In the genomic region with DNA sequence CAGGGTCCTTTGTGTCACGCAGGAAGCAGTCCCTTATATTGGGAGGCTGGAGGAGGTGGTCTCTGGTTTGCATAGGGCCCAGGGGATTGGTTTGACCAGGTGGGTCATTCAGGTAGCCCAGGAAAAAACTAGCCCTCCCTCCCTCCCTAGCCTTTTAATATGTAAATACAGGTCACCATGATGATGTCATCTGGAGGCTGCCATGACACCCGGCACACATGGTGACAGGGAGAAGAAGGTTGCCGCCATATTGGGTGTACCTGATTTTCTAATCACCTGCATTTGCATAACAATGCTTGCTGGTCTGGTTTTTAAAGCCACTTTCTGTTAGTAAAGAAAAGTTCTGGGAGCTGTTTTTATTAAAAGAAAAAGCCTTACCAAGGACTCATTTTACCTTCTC, we compare ENCODE assay signal across 18 cellular contexts.
A peak's percentile ranks its signal among the peaks of the same experiment; 100 is the strongest.
DNase-seq lines count a peak whose midpoint lies in the region; FAIRE-seq and TF ChIP-seq lines count a peak whose summit lies in the region.
"Had no signal": no experiment of that assay in that cellular context is flagged by ENCODE, and none has a peak within 500 bp of the region (broad histone marks: within the 10 kb centered on the region; RNA-seq: fewer than 3 reads in every experiment).

No MANE protein-coding gene starts in this region.

- H3K9me3 ChIP-seq in HUES6 (ENCODE audit: control insufficient read depth, insufficient read depth, low read depth, low read length) (peaks cover 9% of the 10 kb centered on the region; the same call in 1 of the 2 replicates), H1 (ENCODE audit: insufficient read depth in 2 of 2, low read depth in 1 of 2, low read length in 1 of 2) (peaks cover 0 to 6% of the 10 kb centered on the region in 2 experiments; a peak in 1 of 4 replicates)

- FAIRE-seq in H1 (lab: Jason Lieb, UNC): no peak
- FAIRE-seq: GM18507 had no signal

- no peak overlapping the region for H3K18ac ChIP-seq in H1 (ENCODE audit: extremely low read depth, low read length)
- H3K18ac ChIP-seq in mesendoderm (ENCODE audit: low read length): no peak overlapping the region

- WGBS in H1 (ENCODE audit: extremely low coverage in 1 of 2, insufficient coverage in 1 of 2, insufficient read length in 1 of 2, insufficient replicate concordance in 2 of 2, low coverage in 1 of 2, low lambda C conversion rate in 2 of 2, missing lambda C conversion rate in 1 of 2), 2 experiments: 91% methylated on average over 3 of the region's 3 CpGs; no CpG with 5 or more reads in 1 of the 2 experiments
- no CpG with 5 or more reads among the region's 3 CpGs for WGBS in mesendoderm (ENCODE audit: extremely low coverage, insufficient coverage, low lambda C conversion rate)

- H3K79me1 ChIP-seq in H1 (ENCODE audit: low read depth, low read length) (no peaks in the 10 kb centered on the region), mesendoderm (ENCODE audit: low read length) (no peaks in the 10 kb centered on the region)

- H3K27me3 ChIP-seq in HUES6 (ENCODE audit: control insufficient read depth, insufficient read depth, low read length) (no peaks in the 10 kb centered on the region), H1 (replicated peaks in 1 of 4; ENCODE audit: control insufficient read depth in 3 of 4, extremely low read depth in 1 of 4, insufficient read depth in 3 of 4, low read length in 3 of 4) (no peaks in the 10 kb centered on the region), mesendoderm (ENCODE audit: insufficient read depth, low read length, poor library complexity) (no peaks in the 10 kb centered on the region)

- H3K56ac ChIP-seq in H1 (replicated peaks; ENCODE audit: insufficient read length, low read depth, low read length) (no peak overlapping the region), mesendoderm (ENCODE audit: low read length) (no peak overlapping the region)

- H3K36me3 ChIP-seq in HUES6 (ENCODE audit: control insufficient read depth, insufficient read depth, low read length): no peaks in the 10 kb centered on the region
- no peaks in the 10 kb centered on the region for H3K36me3 ChIP-seq in H1 (ENCODE audit: control insufficient read depth in 2 of 4, insufficient read depth in 4 of 4, low read length in 3 of 4)
- H3K36me3 ChIP-seq in mesendoderm (ENCODE audit: control insufficient read depth, insufficient read depth, low read length): no peaks in the 10 kb centered on the region

- no peak for TF ChIP-seq RAD21 in H1 (IDR thresholded peaks at IDR 0.05 in 1 of 2, conservative IDR thresholded peaks at IDR 0.05 in 1 of 2; ENCODE audit: low read depth in 2 of 2, low read length in 2 of 2)

- H2BK15ac ChIP-seq in H1 (ENCODE audit: low read length): no peak overlapping the region
- no peak overlapping the region for H2BK15ac ChIP-seq in mesendoderm (replicated peaks; ENCODE audit: low read depth)

- DNase-seq in ELF-1 (ENCODE audit: low read depth, low spot score) (peak; percentile 42), H1 (ENCODE audit: low read depth in 1 of 2, low spot score in 2 of 2) (no peak), mesendoderm (peak; percentile 30), NCI-H1092 (lab: John Stamatoyannopoulos, UW) (no peak), GF-D8 (lab: John Stamatoyannopoulos, UW) (no peak), NCI-H1930 (lab: John Stamatoyannopoulos, UW) (no peak)
- DNase-seq: ACHN; C1 segment of cervical spinal cord; Calu3; CD4-positive, alpha-beta T cell; DMS 273 treated with DMSO at 0.1 percent for 48 hours; DMS79 treated with DMSO at 0.1 percent for 48 hours; EL; GDM1; HCEC 1CT; HFFc6 had no signal

- H2BK5ac ChIP-seq in H1 (ENCODE audit: low read depth, low read length) (no peak overlapping the region), mesendoderm (ENCODE audit: low read length) (no peak overlapping the region)

- no peak overlapping the region for H4K8ac ChIP-seq in H1 (ENCODE audit: extremely low read depth, insufficient read depth, low read length)
- no peak overlapping the region for H4K8ac ChIP-seq in mesendoderm (ENCODE audit: low read depth, low read length)

- H3K9ac ChIP-seq in HUES6 (ENCODE audit: low read length) (no peak overlapping the region), H1 (replicated peaks in 1 of 4; ENCODE audit: extremely low read depth in 1 of 4, low read depth in 3 of 4, low read length in 3 of 4) (no peak overlapping the region), mesendoderm (ENCODE audit: low read length) (no peak overlapping the region)

- H4K91ac ChIP-seq in H1 (replicated peaks; ENCODE audit: insufficient read length, low read length): no peak overlapping the region

- H3K14ac ChIP-seq in H1 (ENCODE audit: insufficient read length): no peak overlapping the region

- no peak for TF ChIP-seq EP300 in H1 (IDR thresholded peaks at IDR 0.05; ENCODE audit: borderline replicate concordance in 1 of 2, low read depth in 2 of 2, low read length in 2 of 2)

- peak overlapping the region; percentile 69; the same call in 1 of the 2 replicates for H3K27ac ChIP-seq in HUES6 (ENCODE audit: low read depth, low read length)
- no peak overlapping the region for H3K27ac ChIP-seq in H1 (ENCODE audit: low read depth, low read length)
- no peak overlapping the region for H3K27ac ChIP-seq in mesendoderm (ENCODE audit: low read depth, low read length)

- H3K23ac ChIP-seq in H1 (ENCODE audit: insufficient read length) (no peak overlapping the region), mesendoderm (ENCODE audit: low read length) (no peak overlapping the region)

- H3K4me2 ChIP-seq in H1 (ENCODE audit: insufficient read depth in 1 of 2, low read depth in 2 of 2, low read length in 2 of 2) (no peak overlapping the region), mesendoderm (ENCODE audit: low read length) (no peak overlapping the region)

- H3K79me2 ChIP-seq in H1 (ENCODE audit: control insufficient read depth in 1 of 2, insufficient read depth in 2 of 2, low read length in 2 of 2): no peaks in the 10 kb centered on the region
- H3K79me2 ChIP-seq in mesendoderm (ENCODE audit: control insufficient read depth, insufficient read depth, low read length): no peaks in the 10 kb centered on the region

- H2AK5ac ChIP-seq in H1 (ENCODE audit: low read depth, low read length) (no peak overlapping the region), mesendoderm (ENCODE audit: low read length) (no peak overlapping the region)

- POLR2A ChIA-PET in H1 (lab: Charles Lee; ENCODE audit: partially characterized antibody): no interaction called here

- H3K4me1 ChIP-seq in HUES6 (ENCODE audit: control insufficient read depth, insufficient read depth, low read length) (no peaks in the 10 kb centered on the region), H1 (replicated peaks in 1 of 4; ENCODE audit: control insufficient read depth in 3 of 4, insufficient read depth in 4 of 4, low read length in 3 of 4) (no peaks in the 10 kb centered on the region), mesendoderm (ENCODE audit: control insufficient read depth, low read depth, low read length) (no peaks in the 10 kb centered on the region)

- H3K4me3 ChIP-seq in HUES6 (ENCODE audit: low read depth, low read length): no peak overlapping the region
- H3K4me3 ChIP-seq in H1 (ENCODE audit: extremely low read depth in 1 of 4, insufficient read depth in 2 of 4, low read depth in 3 of 4, low read length in 4 of 4): no peak overlapping the region
- no peak overlapping the region for H3K4me3 ChIP-seq in mesendoderm (ENCODE audit: low read length)

- CTCF ChIA-PET in H1 (lab: Charles Lee; ENCODE audit: partially characterized antibody): no interaction called here

- no peak overlapping the region for H2BK20ac ChIP-seq in H1 (ENCODE audit: low read length)

- no peak overlapping the region for H2BK12ac ChIP-seq in H1 (ENCODE audit: low read depth, low read length)

- no peaks in the 10 kb centered on the region for H3K23me2 ChIP-seq in H1 (ENCODE audit: low read depth, low read length)

- no peak overlapping the region for H2BK120ac ChIP-seq in H1 (replicated peaks; ENCODE audit: low read depth, low read length)
- H2BK120ac ChIP-seq in mesendoderm (ENCODE audit: low read depth, low read length): no peak overlapping the region

- TF ChIP-seq CTCF in H1 (IDR thresholded peaks at IDR 0.05; ENCODE audit: control extremely low read depth in 1 of 3, insufficient read depth in 1 of 3, low read depth in 1 of 3, low read length in 3 of 3): no peak

- H4K20me1 ChIP-seq in H1 (replicated peaks in 1 of 2; ENCODE audit: control insufficient read depth in 1 of 2, insufficient read depth in 2 of 2, low read length in 2 of 2): no peaks in the 10 kb centered on the region

- H4K5ac ChIP-seq in H1 (ENCODE audit: insufficient read length, low read depth, low read length) (no peak overlapping the region), mesendoderm (ENCODE audit: low read length) (no peak overlapping the region)

- no peak overlapping the region for H2AFZ ChIP-seq in H1 (ENCODE audit: low read length)

- no peak for TF ChIP-seq POLR2A in H1 (IDR thresholded peaks at IDR 0.05; ENCODE audit: control extremely low read depth in 1 of 2, low read depth in 2 of 2, low read length in 2 of 2)

- H3K4ac ChIP-seq in H1 (replicated peaks; ENCODE audit: insufficient read length, low read depth, low read length): no peak overlapping the region
- H3K4ac ChIP-seq in mesendoderm (ENCODE audit: low read depth, low read length): no peak overlapping the region

TF ChIP-seq in H1, 55 proteins besides CTCF, POLR2A, EP300 and RAD21 (continues in another document):
- TF ChIP-seq GTF2F1 (IDR thresholded peaks at IDR 0.05; ENCODE audit: borderline replicate concordance, low read depth, low read length) (no peak), CTBP2 (IDR thresholded peaks at IDR 0.05; ENCODE audit: borderline replicate concordance, insufficient read depth, insufficient read length, low read length) (no peak), GABPA (IDR thresholded peaks at IDR 0.05; ENCODE audit: borderline replicate concordance, insufficient read depth, low read length) (no peak), BACH1 (IDR thresholded peaks at IDR 0.05; ENCODE audit: low read length) (no peak), TBP (IDR thresholded peaks at IDR 0.05; ENCODE audit: low read depth, low read length) (no peak), RNF2 (IDR thresholded peaks at IDR 0.05; ENCODE audit: borderline replicate concordance, low read depth, low read length, missing control alignments, poor library complexity, severe bottlenecking) (no peak), JUN (IDR thresholded peaks at IDR 0.05; ENCODE audit: low read depth, low read length) (no peak), EGR1 (IDR thresholded peaks at IDR 0.05; ENCODE audit: borderline replicate concordance, low read depth, low read length) (no peak), POU5F1 (IDR thresholded peaks at IDR 0.05; ENCODE audit: low read depth, low read length) (0 out of 2 replicates have a peak, but pooled peaks have one; percentile 11), SP4 (IDR thresholded peaks at IDR 0.05; ENCODE audit: low read length) (no peak), CREB1 (IDR thresholded peaks at IDR 0.05) (peak; percentile 38; the same call in 1 of the 2 replicates)

Comparison
In these comparisons a context has a peak if more than half of its experiments do, and no peak if none do; other contexts are left out.
1. DNase-seq: peak in ELF-1 (single experiment) and mesendoderm (single experiment); none in H1 (0 of 2), NCI-H1092 (single experiment), GF-D8 (single experiment) and NCI-H1930 (0 of 2).